Comparison of ENCODE assay signal across 1 cellular context in the genomic region with DNA sequence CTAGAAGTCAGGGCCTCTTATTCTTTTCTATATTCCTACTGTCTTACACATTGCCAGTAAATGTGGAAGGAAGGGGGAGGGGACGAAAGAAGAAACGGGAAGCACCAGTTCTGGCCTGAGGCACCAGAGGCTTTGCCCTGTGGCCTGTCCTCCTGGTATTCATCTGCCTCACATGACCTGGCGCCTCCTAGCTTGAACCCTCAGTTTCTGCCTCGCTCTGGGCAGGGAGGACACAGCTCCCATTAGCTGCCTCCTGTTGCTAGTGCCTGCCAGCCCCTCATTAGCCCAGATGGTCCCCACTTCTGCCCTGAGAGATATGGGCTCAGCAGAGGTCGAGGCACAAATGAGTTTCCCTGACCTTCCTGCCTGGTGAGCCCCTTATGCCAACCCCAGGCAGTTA.
TF ChIP-seq lines count a peak whose summit lies in the region.

No MANE protein-coding gene starts in this region.

TF ChIP-seq in IMR-90, 13 proteins besides CTCF, POLR2A, EP300 and RAD21 (continued from another document):
- TF ChIP-seq CEBPB (IDR thresholded peaks at IDR 0.05; ENCODE audit: low read depth, low read length) (no peak), MXI1 (IDR thresholded peaks at IDR 0.05; ENCODE audit: borderline replicate concordance, low read depth, low read length) (no peak), CHD1 (IDR thresholded peaks at IDR 0.05; ENCODE audit: low read depth, low read length) (no peak), FOS (IDR thresholded peaks at IDR 0.05; ENCODE audit: low read depth, low read length) (no peak)
